Comparison of ENCODE assay signal across 8 cellular contexts in the genomic region with DNA sequence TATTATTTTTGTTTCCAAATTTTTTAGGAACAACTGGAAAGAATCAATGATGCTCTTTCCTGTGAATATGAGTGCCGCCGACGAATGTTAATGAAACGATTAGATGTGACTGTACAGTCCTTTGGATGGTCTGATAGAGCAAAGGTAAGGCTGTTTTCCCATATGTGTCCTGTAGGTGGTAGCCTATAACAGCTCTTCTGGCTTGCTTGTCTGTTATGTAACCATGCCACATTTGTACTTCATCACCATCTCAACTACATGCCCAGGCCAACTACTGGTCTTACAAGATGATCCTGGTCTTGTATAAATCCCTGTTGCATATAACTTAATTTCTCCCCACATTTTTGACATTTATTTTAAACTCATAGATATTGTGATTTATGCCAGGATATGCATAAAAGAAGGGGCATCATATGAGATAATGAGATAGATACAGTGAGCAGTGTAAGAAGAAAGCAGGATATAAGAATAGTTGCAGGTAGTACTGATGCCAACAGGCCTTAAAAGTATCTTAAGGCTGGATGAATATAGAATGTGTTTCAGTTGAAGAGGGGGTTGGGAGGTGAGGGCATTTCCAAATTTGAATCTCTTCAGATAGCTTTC. TPM values are rescaled to one million over a fixed set of nuclear protein-coding genes. Genes with fewer than 3 reads are reported as not detected.
DNase-seq lines count a peak whose midpoint lies in the region; ATAC-seq and TF ChIP-seq lines count a peak whose summit lies in the region.

No MANE protein-coding gene starts in this region.

- WGBS in thyroid gland, 2 donors, result 78 to 80% methylated on average over 4 of the region's 4 CpGs

- no peak for TF ChIP-seq POLR2A in thyroid gland (IDR thresholded peaks at IDR 0.05)

- no peaks in the 10 kb centered on the region for H3K4me1 ChIP-seq in thyroid gland

- H3K4me3 Mint-ChIP-seq in central memory CD8-positive, alpha-beta T cell, result no peak overlapping the region

- peak overlapping the region; percentile 68 for H3K27ac Mint-ChIP-seq in central memory CD8-positive, alpha-beta T cell (ENCODE audit: low read depth)

- peak; percentile 25 for DNase-seq in ELF-1 (ENCODE audit: low read depth, low spot score)
- peak; percentile 72 for DNase-seq in RKO (ENCODE audit: low spot score)
- DNase-seq in central memory CD8-positive, alpha-beta T cell (ENCODE audit: low spot score in 2 of 2), result peak in 1 of 2 donors; percentile 32
- DNase-seq in left colon, result no peak
- DNase-seq in thyroid gland, result no peak

- TF ChIP-seq EP300 in Ishikawa (IDR thresholded peaks at IDR 0.05; ENCODE audit: borderline replicate concordance), result no peak

- no peaks in the 10 kb centered on the region for H3K9me3 Mint-ChIP-seq in central memory CD8-positive, alpha-beta T cell

- no peaks in the 10 kb centered on the region for H3K9me3 ChIP-seq in thyroid gland

- H3K27me3 ChIP-seq in thyroid gland, result no peaks in the 10 kb centered on the region

- intact Hi-C loops in left colon (cut with DNase I, micrococcal nuclease) (loop anchor here (10.0 kb wide), 2 partner anchors 211 to 221 kb away; no protein-coding TSS in a partner anchor), thyroid gland (cut with DNase I) (no loop called here)

- H3K36me3 Mint-ChIP-seq in central memory CD8-positive, alpha-beta T cell (ENCODE audit: insufficient read depth), result peaks cover 34% of the 10 kb centered on the region

- ATAC-seq in GM21825 (IDR thresholded peaks at IDR 0.05; ENCODE audit: unreplicated experiment), result peak; percentile 81
- peak; percentile 92 for ATAC-seq in central memory CD8-positive, alpha-beta T cell (replicated peaks; ENCODE audit: extremely low read depth, poor library complexity, severe bottlenecking)
- peak; percentile 100 for ATAC-seq in left colon

- peaks cover 11% of the 10 kb centered on the region for H3K4me1 Mint-ChIP-seq in central memory CD8-positive, alpha-beta T cell

- H3K27ac ChIP-seq in 22Rv1, result no peak overlapping the region
- H3K27ac ChIP-seq in thyroid gland, result no peak overlapping the region

- no peak overlapping the region for H3K4me3 ChIP-seq in thyroid gland (replicated peaks in 1 of 3)

- TF ChIP-seq CTCF in 22Rv1 (IDR thresholded peaks at IDR 0.05), result peak; percentile 79
- peak in 4 of 6 experiments; percentile 36 to 55 (median 41) for TF ChIP-seq CTCF in thyroid gland (IDR thresholded peaks at IDR 0.05)

- peaks cover 9 to 24% of the 10 kb centered on the region in 2 donors for H3K36me3 ChIP-seq in thyroid gland

- H3K27me3 Mint-ChIP-seq in central memory CD8-positive, alpha-beta T cell, result no peaks in the 10 kb centered on the region

- peak; percentile 55 for TF ChIP-seq RAD21 in Ishikawa (IDR thresholded peaks at IDR 0.05; ENCODE audit: low read depth)

TF ChIP-seq in Ishikawa, 13 proteins besides CTCF, POLR2A, EP300 and RAD21:
- TF ChIP-seq EGR1 (IDR thresholded peaks at IDR 0.05) (no peak), ZBTB7A (IDR thresholded peaks at IDR 0.05; ENCODE audit: low read depth) (no peak), CEBPB (IDR thresholded peaks at IDR 0.05) (no peak), MAX (IDR thresholded peaks at IDR 0.05) (no peak), TAF1 (IDR thresholded peaks at IDR 0.05; ENCODE audit: low read depth) (no peak), FOXM1 (IDR thresholded peaks at IDR 0.05; ENCODE audit: borderline replicate concordance, low read depth) (no peak), CREB1 (IDR thresholded peaks at IDR 0.05; ENCODE audit: low read depth) (no peak), TCF12 (IDR thresholded peaks at IDR 0.05; ENCODE audit: low read depth) (no peak), NFIC (IDR thresholded peaks at IDR 0.05) (no peak), TEAD4 (IDR thresholded peaks at IDR 0.05) (no peak), YY1 (IDR thresholded peaks at IDR 0.05; ENCODE audit: low read depth) (no peak)
- TF ChIP-seq, protein P1, sequence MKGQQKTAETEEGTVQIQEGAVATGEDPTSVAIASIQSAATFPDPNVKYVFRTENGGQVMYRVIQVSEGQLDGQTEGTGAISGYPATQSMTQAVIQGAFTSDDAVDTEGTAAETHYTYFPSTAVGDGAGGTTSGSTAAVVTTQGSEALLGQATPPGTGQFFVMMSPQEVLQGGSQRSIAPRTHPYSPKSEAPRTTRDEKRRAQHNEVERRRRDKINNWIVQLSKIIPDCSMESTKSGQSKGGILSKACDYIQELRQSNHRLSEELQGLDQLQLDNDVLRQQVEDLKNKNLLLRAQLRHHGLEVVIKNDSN (IDR thresholded peaks at IDR 0.05), result no peak
- TF ChIP-seq, protein P2, sequence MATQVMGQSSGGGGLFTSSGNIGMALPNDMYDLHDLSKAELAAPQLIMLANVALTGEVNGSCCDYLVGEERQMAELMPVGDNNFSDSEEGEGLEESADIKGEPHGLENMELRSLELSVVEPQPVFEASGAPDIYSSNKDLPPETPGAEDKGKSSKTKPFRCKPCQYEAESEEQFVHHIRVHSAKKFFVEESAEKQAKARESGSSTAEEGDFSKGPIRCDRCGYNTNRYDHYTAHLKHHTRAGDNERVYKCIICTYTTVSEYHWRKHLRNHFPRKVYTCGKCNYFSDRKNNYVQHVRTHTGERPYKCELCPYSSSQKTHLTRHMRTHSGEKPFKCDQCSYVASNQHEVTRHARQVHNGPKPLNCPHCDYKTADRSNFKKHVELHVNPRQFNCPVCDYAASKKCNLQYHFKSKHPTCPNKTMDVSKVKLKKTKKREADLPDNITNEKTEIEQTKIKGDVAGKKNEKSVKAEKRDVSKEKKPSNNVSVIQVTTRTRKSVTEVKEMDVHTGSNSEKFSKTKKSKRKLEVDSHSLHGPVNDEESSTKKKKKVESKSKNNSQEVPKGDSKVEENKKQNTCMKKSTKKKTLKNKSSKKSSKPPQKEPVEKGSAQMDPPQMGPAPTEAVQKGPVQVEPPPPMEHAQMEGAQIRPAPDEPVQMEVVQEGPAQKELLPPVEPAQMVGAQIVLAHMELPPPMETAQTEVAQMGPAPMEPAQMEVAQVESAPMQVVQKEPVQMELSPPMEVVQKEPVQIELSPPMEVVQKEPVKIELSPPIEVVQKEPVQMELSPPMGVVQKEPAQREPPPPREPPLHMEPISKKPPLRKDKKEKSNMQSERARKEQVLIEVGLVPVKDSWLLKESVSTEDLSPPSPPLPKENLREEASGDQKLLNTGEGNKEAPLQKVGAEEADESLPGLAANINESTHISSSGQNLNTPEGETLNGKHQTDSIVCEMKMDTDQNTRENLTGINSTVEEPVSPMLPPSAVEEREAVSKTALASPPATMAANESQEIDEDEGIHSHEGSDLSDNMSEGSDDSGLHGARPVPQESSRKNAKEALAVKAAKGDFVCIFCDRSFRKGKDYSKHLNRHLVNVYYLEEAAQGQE (IDR thresholded peaks at IDR 0.05; ENCODE audit: low read depth), result no peak

RNA-seq across cellular contexts. Expression of gene FAM98B, which starts 20.3 kb away (rescaled TPM):
- total RNA-seq in left colon, result 10 to 100 TPM; 17.7 to 19.9 TPM
- total RNA-seq in thyroid gland, result 10 to 100 TPM in 2 of 4 donors, 1 to 10 TPM in 2; 9.3 to 12.6 (median 10.9) TPM

Comparison
In these comparisons a context has a peak if more than half of its experiments do, and no peak if none do; other contexts are left out.
1. DNase-seq: peak in ELF-1 (single experiment) and RKO (single experiment); none in left colon (0 of 2) and thyroid gland (0 of 2).
2. Peak in every context shown above with its lines, with median percentiles within 50 percentile points of each other: ATAC-seq.